9 cellular contexts compared by ENCODE assay signal in genomic region chr17:82985973-82986372, GRCh38.
DNase-seq lines count a peak whose midpoint lies in the region; ATAC-seq and TF ChIP-seq lines count a peak whose summit lies in the region.
"Had no signal": no experiment of that assay in that cellular context is flagged by ENCODE, and none has a peak within 500 bp of the region (broad histone marks: within the 10 kb centered on the region; RNA-seq: fewer than 3 reads in every experiment).

No MANE protein-coding gene starts in this region.

- H3K4me3 ChIP-seq in right lobe of liver: no peak overlapping the region

- peak; percentile 28 to 58 (median 50) for ATAC-seq in right lobe of liver
- no peak for ATAC-seq in HG03457 (IDR thresholded peaks at IDR 0.05; ENCODE audit: unreplicated experiment)

- in situ Hi-C loops in GM13977 (cut with MboI; ENCODE audit: low pct_unique_long_range_greater_than_20kb, low sequenced_read_pairs, unreplicated experiment): no loop called here

- H3K36me3 ChIP-seq in right lobe of liver: no peaks in the 10 kb centered on the region

- no CpG with 5 or more reads among the region's 17 CpGs for WGBS in right lobe of liver (ENCODE audit: insufficient coverage, low coverage, low lambda C conversion rate, missing lambda C conversion rate)

- H3K9me3 ChIP-seq in right lobe of liver: no peaks in the 10 kb centered on the region

- H3K27ac ChIP-seq in right lobe of liver: no peak overlapping the region
- H3K27ac ChIP-seq: 22Rv1 had no signal

- TF ChIP-seq CTCF in right lobe of liver (IDR thresholded peaks at IDR 0.05) (no peak), GM13977 (IDR thresholded peaks at IDR 0.05; ENCODE audit: extremely low read depth, insufficient read depth, missing control alignments) (no peak)

- DNase-seq in NCI-H510A treated with DMSO at 0.1 percent for 48 hours (lab: John Stamatoyannopoulos, UW) (peak; percentile 16), NCI-H510A (lab: John Stamatoyannopoulos, UW) (no peak), activated gamma-delta T cell treated with Interleukin-2 at 50 U/mL for 16 hours (peak; percentile 68), right lobe of liver (peak in 2 of 3 donors; percentile 32 to 44), SHP77 (lab: John Stamatoyannopoulos, UW) (no peak), GM13977 (ENCODE audit: low spot score) (no peak)
- DNase-seq in stimulated activated CD8-positive, alpha-beta memory T cell treated with anti-CD3 and anti-CD28 coated beads, Interleukin-7, amount 100 ng/mL, for 4 hours (ENCODE audit: low read depth in 2 of 2): peak; percentile 20 to 37

- intact Hi-C loops in right lobe of liver (cut with DNase I): no loop called here

- H3K4me1 ChIP-seq in right lobe of liver: no peaks in the 10 kb centered on the region

- H3K27me3 ChIP-seq in right lobe of liver: no peaks in the 10 kb centered on the region

- no peak for TF ChIP-seq POLR2A in right lobe of liver (IDR thresholded peaks at IDR 0.05)

Comparison
In these comparisons a context has a peak if more than half of its experiments do, and no peak if none do; other contexts are left out.
1. DNase-seq: peak in NCI-H510A treated with DMSO at 0.1 percent for 48 hours (single experiment), activated gamma-delta T cell treated with Interleukin-2 at 50 U/mL for 16 hours (single experiment), right lobe of liver (2 of 3) and stimulated activated CD8-positive, alpha-beta memory T cell treated with anti-CD3 and anti-CD28 coated beads, Interleukin-7, amount 100 ng/mL, for 4 hours (2 of 2); none in NCI-H510A (single experiment), SHP77 (0 of 2) and GM13977 (single experiment).